In genomic region chr3:107432013-107432515, GRCh38 we compare ENCODE assay signal across 8 cellular contexts.
DNase-seq lines count a peak whose midpoint lies in the region; ATAC-seq and TF ChIP-seq lines count a peak whose summit lies in the region.

No MANE protein-coding gene starts in this region.

- H3K9me3 ChIP-seq in neutrophil: no peaks in the 10 kb centered on the region

- no peaks in the 10 kb centered on the region for H3K36me3 ChIP-seq in neutrophil

- peaks cover 21 to 25% of the 10 kb centered on the region in 2 experiments for H3K4me1 ChIP-seq in neutrophil (ENCODE audit: control insufficient read depth in 1 of 2, insufficient read depth in 1 of 2, low read depth in 1 of 2, low read length in 1 of 2)

- H3K27me3 Mint-ChIP-seq in stimulated activated naive CD8-positive, alpha-beta T cell treated with anti-CD3 and anti-CD28 coated beads, Interleukin-15, Interleukin-2, amounts not matched to agents 100 ng/mL and 50 ng/mL, for 24 hours: peaks cover 17% of the 10 kb centered on the region

- no peaks in the 10 kb centered on the region for H3K9me3 Mint-ChIP-seq in stimulated activated naive CD8-positive, alpha-beta T cell treated with anti-CD3 and anti-CD28 coated beads, Interleukin-15, Interleukin-2, amounts not matched to agents 100 ng/mL and 50 ng/mL, for 24 hours

- DNase-seq in stimulated activated naive CD8-positive, alpha-beta T cell treated with anti-CD3 and anti-CD28 coated beads, Interleukin-15, Interleukin-2, amounts not matched to agents 100 U/mL and 50 U/mL, for 24 hours: no peak
- DNase-seq in SW480 (ENCODE audit: low spot score): peak; percentile 52
- peak; percentile 21 for DNase-seq in fibroblast of peridontal ligament (ENCODE audit: extremely low read depth)

- H3K27ac Mint-ChIP-seq in stimulated activated naive CD8-positive, alpha-beta T cell treated with anti-CD3 and anti-CD28 coated beads, Interleukin-15, Interleukin-2, amounts not matched to agents 100 ng/mL and 50 ng/mL, for 24 hours: peak overlapping the region; percentile 90

- H3K27me3 ChIP-seq in neutrophil: peaks cover 97% of the 10 kb centered on the region

- no peak for TF ChIP-seq CTCF in neutrophil (IDR thresholded peaks at IDR 0.05)

- no peak for ATAC-seq in stimulated activated naive CD8-positive, alpha-beta T cell treated with anti-CD3 and anti-CD28 coated beads, Interleukin-15, Interleukin-2, amounts not matched to agents 100 U/mL and 50 U/mL, for 24 hours
- no peak for ATAC-seq in GM21576 (IDR thresholded peaks at IDR 0.05; ENCODE audit: unreplicated experiment)
- no peak for ATAC-seq in GM18520 (IDR thresholded peaks at IDR 0.05; ENCODE audit: unreplicated experiment)
- ATAC-seq in GM21367 (IDR thresholded peaks at IDR 0.05; ENCODE audit: unreplicated experiment): no peak

- H3K4me3 Mint-ChIP-seq in stimulated activated naive CD8-positive, alpha-beta T cell treated with anti-CD3 and anti-CD28 coated beads, Interleukin-15, Interleukin-2, amounts not matched to agents 100 ng/mL and 50 ng/mL, for 24 hours: peak overlapping the region; percentile 89

- peak overlapping the region; percentile 65 to 77 for H3K4me3 ChIP-seq in neutrophil (ENCODE audit: low read depth in 1 of 2, low read length in 1 of 2)

- no peak overlapping the region for H3K27ac ChIP-seq in neutrophil

- peaks cover 26% of the 10 kb centered on the region for H3K4me1 Mint-ChIP-seq in stimulated activated naive CD8-positive, alpha-beta T cell treated with anti-CD3 and anti-CD28 coated beads, Interleukin-15, Interleukin-2, amounts not matched to agents 100 ng/mL and 50 ng/mL, for 24 hours (ENCODE audit: low read depth)

- H3K36me3 Mint-ChIP-seq in stimulated activated naive CD8-positive, alpha-beta T cell treated with anti-CD3 and anti-CD28 coated beads, Interleukin-15, Interleukin-2, amounts not matched to agents 100 ng/mL and 50 ng/mL, for 24 hours (ENCODE audit: low read depth): no peaks in the 10 kb centered on the region
